In genomic region chr16:31201511-31202401, GRCh38 we compare ENCODE assay signal across 1 cellular context.
TF ChIP-seq lines count a peak whose summit lies in the region.

No MANE protein-coding gene starts in this region.

TF ChIP-seq in GM12878, 131 proteins besides CTCF, POLR2A, EP300 and RAD21 (continued from another document):
- TF ChIP-seq ZBTB4 (CRISPR knock-in tag; IDR thresholded peaks at IDR 0.05) (no peak), TCF7 (IDR thresholded peaks at IDR 0.05; ENCODE audit: borderline replicate concordance) (no peak), SIN3A (IDR thresholded peaks at IDR 0.05; ENCODE audit: low read depth, low read length) (no peak)
